In the genomic region with DNA sequence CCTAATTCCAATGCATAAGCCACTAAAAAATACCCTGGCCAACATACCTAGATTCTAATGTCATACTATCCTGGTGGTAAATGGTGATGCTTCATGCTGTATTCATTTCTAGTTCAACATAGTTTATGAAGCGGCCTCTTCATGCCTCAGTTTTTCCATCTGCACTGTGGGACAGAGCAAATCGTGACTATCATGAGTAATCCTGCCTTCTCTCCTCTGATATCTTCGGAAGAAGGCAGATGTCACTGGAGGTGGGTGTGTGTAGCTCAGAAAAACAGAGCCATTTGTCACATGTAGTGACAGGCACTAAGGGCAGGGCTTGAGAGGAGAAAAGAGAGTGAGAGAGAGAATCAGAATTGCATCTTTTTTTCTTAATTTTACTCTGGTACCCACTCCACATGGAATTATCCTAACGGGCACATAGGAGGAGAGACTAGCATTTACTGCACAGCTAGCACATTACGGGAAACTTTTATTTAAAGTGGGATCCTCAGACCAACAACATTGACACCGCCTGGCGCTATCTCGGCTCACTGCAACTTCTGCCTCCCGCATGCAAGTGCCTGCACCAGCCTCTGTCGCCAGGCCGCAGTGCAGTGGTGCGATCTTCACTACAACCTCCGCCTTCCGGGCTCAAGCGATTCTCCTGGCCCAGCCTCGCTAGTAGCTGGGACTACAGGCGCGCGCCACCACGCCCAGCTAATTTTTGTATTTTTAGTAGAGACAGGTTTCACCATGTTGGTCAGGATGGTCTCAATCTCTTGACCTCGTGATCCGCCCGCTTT, we compare ENCODE assay signal across 21 cellular contexts.
"Had no signal": no experiment of that assay in that cellular context is flagged by ENCODE, and none has a peak within 500 bp of the region (broad histone marks: within the 10 kb centered on the region; RNA-seq: fewer than 3 reads in every experiment).

No MANE protein-coding gene starts in this region.

- H3K27me3 ChIP-seq: tibial nerve, upper lobe of right lung, vagina had no signal

- H3K4me3 Mint-ChIP-seq: naive B cell, nephron had no signal

- H3K9me3 Mint-ChIP-seq: naive B cell, nephron had no signal

- H3K4me1 Mint-ChIP-seq: naive B cell, nephron had no signal

- H3K4me1 ChIP-seq: heart right ventricle, pancreas, tibial nerve, upper lobe of right lung, vagina had no signal

- H3K27ac ChIP-seq: heart right ventricle, pancreas, tibial nerve, upper lobe of right lung, vagina had no signal

- H3K36me3 ChIP-seq: heart right ventricle, pancreas, tibial nerve, upper lobe of right lung, vagina had no signal

- H3K9me3 ChIP-seq: heart right ventricle, pancreas, tibial nerve, upper lobe of right lung, vagina had no signal

- H3K27ac Mint-ChIP-seq: nephron, progenitor cell of endocrine pancreas had no signal

- ATAC-seq: esophagus mucosa, heart right ventricle, pancreas, right cardiac atrium, upper lobe of right lung had no signal

- H3K4me3 ChIP-seq: heart right ventricle, pancreas, tibial nerve, upper lobe of right lung, vagina had no signal

- FAIRE-seq: endometrium, frontal cortex, islet of Langerhans, pancreas, small intestine had no signal

- DNase-seq: effector memory CD4-positive, alpha-beta T cell; heart right ventricle; hypothalamus; kidney glomerular epithelial cell; mesendoderm; naive B cell; occipital lobe; right cardiac atrium; small intestine; stimulated activated CD4-positive, alpha-beta T cell treated with anti-CD3 and anti-CD28 coated beads, Interleukin-4, amount 100 ng/mL, for 24 hours; stimulated activated naive CD4-positive, alpha-beta T cell treated with Interleukin-2 at 50 U/mL for 16 hours; upper lobe of right lung had no signal
